ENCODE assay signal across 8 cellular contexts in the genomic region with DNA sequence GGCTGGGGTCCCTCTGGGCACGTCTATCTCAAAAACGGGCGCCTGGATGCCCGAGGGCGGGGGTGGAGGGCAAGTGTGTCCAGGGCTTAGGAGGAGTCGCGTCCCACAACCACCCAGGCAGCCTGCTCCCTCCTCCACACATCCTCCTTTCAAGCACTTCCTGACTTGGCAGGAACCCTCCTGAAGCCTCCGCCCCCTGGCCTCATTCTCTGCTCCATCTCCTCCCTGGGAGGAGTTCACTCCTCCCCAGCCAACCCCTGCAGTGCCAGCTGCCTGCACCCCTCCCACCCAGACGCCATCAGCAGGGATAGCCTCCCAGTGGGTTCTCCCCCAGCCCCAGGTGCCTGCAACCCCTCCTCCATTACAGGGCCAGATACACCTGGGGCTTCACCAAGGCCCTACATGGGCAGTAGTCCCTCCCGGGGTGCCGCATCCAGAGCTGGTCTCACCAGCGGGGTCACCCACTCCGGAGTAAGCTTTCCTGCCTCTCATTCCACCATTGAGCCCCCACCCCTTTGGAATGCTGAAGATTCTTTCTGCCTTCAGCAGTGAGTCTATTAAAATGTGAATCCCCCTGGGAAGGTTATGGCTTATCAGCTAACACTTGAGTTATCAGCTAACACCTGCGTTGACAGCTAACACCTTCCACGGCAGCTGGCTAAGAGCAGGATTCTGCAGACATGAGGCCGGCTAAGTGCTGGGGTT. TPM values are rescaled to one million over a fixed set of nuclear protein-coding genes. Genes with fewer than 3 reads are reported as not detected.
DNase-seq lines count a peak whose midpoint lies in the region; ATAC-seq, FAIRE-seq and TF ChIP-seq lines count a peak whose summit lies in the region.

No MANE protein-coding gene starts in this region.

- H3K9me3 ChIP-seq in endothelial cell of umbilical vein (replicated peaks; ENCODE audit: control insufficient read depth, insufficient read depth, low read length) = no peaks in the 10 kb centered on the region

- H3K4me1 Mint-ChIP-seq in activated CD8-positive, alpha-beta memory T cell treated with anti-CD3 and anti-CD28 coated beads, Interleukin-2, amount 10 ng/mL, durations not matched to agents 7 days and 5 days = peaks cover 48% of the 10 kb centered on the region
- H3K4me1 Mint-ChIP-seq in nephron = peaks cover 52% of the 10 kb centered on the region

- TF ChIP-seq CTCF in AG09319 (IDR thresholded peaks at IDR 0.05; ENCODE audit: low read depth, low read length) = no peak
- no peak for TF ChIP-seq CTCF in endothelial cell of umbilical vein (IDR thresholded peaks at IDR 0.05; ENCODE audit: extremely low read depth in 1 of 2, insufficient read depth in 1 of 2, low read depth in 1 of 2, low read length in 2 of 2)
- TF ChIP-seq CTCF in nephron (IDR thresholded peaks at IDR 0.05; ENCODE audit: unreplicated experiment in 3 of 3) = no peak

- H3K27ac ChIP-seq in endothelial cell of umbilical vein (ENCODE audit: insufficient read depth, low read depth, low read length) = no peak overlapping the region

- peak overlapping the region; percentile 78 for H3K27ac Mint-ChIP-seq in activated CD8-positive, alpha-beta memory T cell treated with anti-CD3 and anti-CD28 coated beads, Interleukin-2, amount 10 ng/mL, durations not matched to agents 7 days and 5 days
- peak overlapping the region; percentile 90 to 98 (median 96) for H3K27ac Mint-ChIP-seq in nephron

- no peaks in the 10 kb centered on the region for H3K36me3 ChIP-seq in endothelial cell of umbilical vein (ENCODE audit: control insufficient read depth in 2 of 2, extremely low read depth in 1 of 2, insufficient read depth in 2 of 2, low read length in 2 of 2)

- intact Hi-C loops in endothelial cell of umbilical vein (cut with micrococcal nuclease) = no loop called here

- POLR2A ChIA-PET in endothelial cell of umbilical vein (lab: Charles Lee) = no interaction called here

- BruUV-seq in endothelial cell of umbilical vein (replicated peaks; lab: Mats Ljungman, UMichigan) = no TSS peak

- H3K27me3 Mint-ChIP-seq in activated CD8-positive, alpha-beta memory T cell treated with anti-CD3 and anti-CD28 coated beads, Interleukin-2, amount 10 ng/mL, durations not matched to agents 7 days and 5 days = no peaks in the 10 kb centered on the region
- peaks cover 8% of the 10 kb centered on the region for H3K27me3 Mint-ChIP-seq in nephron (ENCODE audit: low read depth)

- DNase-seq in AG09319 (ENCODE audit: extremely low read depth, low read depth) (peak; percentile 23), HCEC 1CT (peak; percentile 46), NCI-H526 (lab: John Stamatoyannopoulos, UW) (peak; percentile 37 to 81), endothelial cell of umbilical vein (ENCODE audit: low read depth, low spot score) (peak; percentile 59), urothelium cell line (ENCODE audit: low spot score) (peak; percentile 89)
- peak; percentile 82 for DNase-seq in activated CD8-positive, alpha-beta memory T cell treated with anti-CD3 and anti-CD28 coated beads, Interleukin-2, amount 10 ng/mL, durations not matched to agents 7 days and 5 days

- no peaks in the 10 kb centered on the region for H3K9me3 Mint-ChIP-seq in activated CD8-positive, alpha-beta memory T cell treated with anti-CD3 and anti-CD28 coated beads, Interleukin-2, amount 10 ng/mL, durations not matched to agents 7 days and 5 days (ENCODE audit: low read depth)
- no peaks in the 10 kb centered on the region for H3K9me3 Mint-ChIP-seq in nephron

- no peak overlapping the region for H3K4me3 ChIP-seq in endothelial cell of umbilical vein (replicated peaks in 1 of 3; ENCODE audit: insufficient read depth in 1 of 3, low read depth in 1 of 3, low read length in 3 of 3)

- CTCF ChIA-PET in activated CD8-positive, alpha-beta memory T cell treated with anti-CD3 and anti-CD28 coated beads, Interleukin-2, amount 10 ng/mL, durations not matched to agents 7 days and 5 days (lab: Charles Lee) = interaction anchor here (1.3 to 1.6 kb wide), 4 partner anchors 15 to 174 kb away, joined by 3 to 5 read pairs (median 3); no protein-coding TSS in a partner anchor
- CTCF ChIA-PET in endothelial cell of umbilical vein (lab: Charles Lee) = interaction anchor here (1.0 kb wide), 1 partner anchor 87 kb away, joined by 4 read pairs; no protein-coding TSS in a partner anchor

- no peaks in the 10 kb centered on the region for H3K9me1 ChIP-seq in endothelial cell of umbilical vein (replicated peaks; ENCODE audit: control insufficient read depth, extremely low read depth, insufficient read depth, low read length)

- H3K4me2 ChIP-seq in endothelial cell of umbilical vein (ENCODE audit: insufficient read depth, low read length) = no peak overlapping the region

- dilution Hi-C loops in endothelial cell of umbilical vein (cut with MboI; ENCODE audit: extremely low pct_ligation_motif_present, low sequenced_read_pairs) = no loop called here

- no peaks in the 10 kb centered on the region for H3K27me3 ChIP-seq in endothelial cell of umbilical vein (ENCODE audit: control insufficient read depth in 2 of 2, insufficient read depth in 2 of 2, low read length in 2 of 2)

- peak overlapping the region; percentile 10 for H3K4me3 Mint-ChIP-seq in activated CD8-positive, alpha-beta memory T cell treated with anti-CD3 and anti-CD28 coated beads, Interleukin-2, amount 10 ng/mL, durations not matched to agents 7 days and 5 days
- H3K4me3 Mint-ChIP-seq in nephron = peak overlapping the region; percentile 51 to 66 (median 61)

- peak overlapping the region; percentile 13 for H2AFZ ChIP-seq in endothelial cell of umbilical vein (ENCODE audit: low read depth, low read length)

- H4K20me1 ChIP-seq in endothelial cell of umbilical vein (replicated peaks; ENCODE audit: control insufficient read depth, extremely low read depth, insufficient read depth, low read length) = no peaks in the 10 kb centered on the region

- no peak overlapping the region for H3K9ac ChIP-seq in endothelial cell of umbilical vein (replicated peaks; ENCODE audit: extremely low read depth, insufficient read depth, low read length)

- no peaks in the 10 kb centered on the region for H3K79me2 ChIP-seq in endothelial cell of umbilical vein (ENCODE audit: control insufficient read depth, insufficient read depth, low read length)

- peak; percentile 79 for FAIRE-seq in endothelial cell of umbilical vein (lab: Jason Lieb, UNC)
- peak; percentile 95 for FAIRE-seq in urothelium cell line (lab: Jason Lieb, UNC)

- ATAC-seq in activated CD8-positive, alpha-beta memory T cell treated with anti-CD3 and anti-CD28 coated beads, Interleukin-2, amount 10 ng/mL, durations not matched to agents 7 days and 5 days = peak; percentile 62
- no peak for ATAC-seq in HG02763 (IDR thresholded peaks at IDR 0.05; ENCODE audit: unreplicated experiment)

- no peak for TF ChIP-seq POLR2A in endothelial cell of umbilical vein (IDR thresholded peaks at IDR 0.05; ENCODE audit: low read depth, low read length)

- no peaks in the 10 kb centered on the region for H3K36me3 Mint-ChIP-seq in activated CD8-positive, alpha-beta memory T cell treated with anti-CD3 and anti-CD28 coated beads, Interleukin-2, amount 10 ng/mL, durations not matched to agents 7 days and 5 days
- no peaks in the 10 kb centered on the region for H3K36me3 Mint-ChIP-seq in nephron (ENCODE audit: low read depth)

- H3K4me1 ChIP-seq in endothelial cell of umbilical vein (ENCODE audit: control insufficient read depth, extremely low read depth, insufficient read depth, low read length) = peaks cover 11% of the 10 kb centered on the region

TF ChIP-seq in endothelial cell of umbilical vein, 7 proteins besides CTCF, POLR2A, EP300 and RAD21:
- no peak for TF ChIP-seq POLR2AphosphoS5 (IDR thresholded peaks at IDR 0.05; ENCODE audit: insufficient read depth, low read depth, low read length)
- TF ChIP-seq FOS (IDR thresholded peaks at IDR 0.05; ENCODE audit: borderline replicate concordance, insufficient read depth, low read length) = no peak
- no peak for TF ChIP-seq GATA2 (IDR thresholded peaks at IDR 0.05; ENCODE audit: insufficient read depth, insufficient read length, low read depth, low read length)
- TF ChIP-seq EZH2 (IDR thresholded peaks at IDR 0.05; ENCODE audit: borderline replicate concordance, low read depth, low read length, severe bottlenecking) = no peak

RNA-seq across cellular contexts. Expression of gene RTN4R, which starts 24.4 kb away (rescaled TPM):
- 1 to 10 TPM; 1.4 to 2.5 TPM for total RNA-seq in activated CD8-positive, alpha-beta memory T cell treated with anti-CD3 and anti-CD28 coated beads, Interleukin-2, amount 10 ng/mL, durations not matched to agents 7 days and 5 days
- 1.2 and 1.3 TPM in 2 replicates for total RNA-seq in endothelial cell of umbilical vein
- 2.2 and 3.5 TPM in 2 replicates for polyA plus RNA-seq in endothelial cell of umbilical vein
- polyA plus RNA-seq in endothelial cell of umbilical vein (2011; cell fraction: cytosol; rRNA removed) = 1.0 and 1.4 TPM in 2 replicates
- 0.34 and 0.53 TPM in 2 replicates for polyA plus RNA-seq in endothelial cell of umbilical vein (2011; cell fraction: nucleus; rRNA removed)
- 1.0 and 1.6 TPM in 2 replicates for polyA plus RNA-seq in endothelial cell of umbilical vein (2012)
- polyA minus RNA-seq in endothelial cell of umbilical vein = 0.57 and 0.85 TPM in 2 replicates
- 6.3 TPM for polyA minus RNA-seq in endothelial cell of umbilical vein (2011; cell fraction: cytosol; rRNA and poly(A)+ RNA removed)
- polyA minus RNA-seq in endothelial cell of umbilical vein (2011; cell fraction: nucleus; rRNA and poly(A)+ RNA removed) = 0.53 TPM in 1 of 2 replicates, not detected in the other

Comparison
In these comparisons a context has a peak if more than half of its experiments do, and no peak if none do; other contexts are left out.
1. DNase-seq: peak in every context shown above with its lines; median percentile 89 in urothelium cell line; 82 in activated CD8-positive, alpha-beta memory T cell treated with anti-CD3 and anti-CD28 coated beads, Interleukin-2, amount 10 ng/mL, durations not matched to agents 7 days and 5 days; 59 in NCI-H526; 59 in endothelial cell of umbilical vein; 46 in HCEC 1CT; 23 in AG09319.